1 cellular context compared by ENCODE assay signal in the genomic region with DNA sequence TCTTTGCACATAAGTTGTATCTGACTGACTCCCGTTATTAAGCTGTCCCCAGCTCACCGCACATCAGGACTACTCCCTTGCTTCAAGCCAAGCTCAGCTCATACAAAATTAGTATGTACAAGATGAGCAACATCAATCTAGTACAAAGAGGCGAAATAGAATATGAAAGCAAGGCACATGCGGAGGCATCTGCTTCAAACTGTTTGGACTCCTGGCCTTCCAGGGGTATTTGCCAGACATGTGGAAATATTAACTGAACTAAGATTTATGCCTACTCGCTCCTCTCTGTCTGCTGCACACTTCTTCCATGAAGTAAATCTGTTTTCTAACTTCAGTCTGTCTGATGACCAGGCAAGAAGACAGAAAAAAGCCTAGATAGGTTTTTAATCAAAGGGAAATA.
TF ChIP-seq lines count a peak whose summit lies in the region.

No MANE protein-coding gene starts in this region.

TF ChIP-seq in SK-N-SH, 30 proteins besides CTCF, POLR2A, EP300 and RAD21 (continued from another document):
- TF ChIP-seq, protein P1, sequence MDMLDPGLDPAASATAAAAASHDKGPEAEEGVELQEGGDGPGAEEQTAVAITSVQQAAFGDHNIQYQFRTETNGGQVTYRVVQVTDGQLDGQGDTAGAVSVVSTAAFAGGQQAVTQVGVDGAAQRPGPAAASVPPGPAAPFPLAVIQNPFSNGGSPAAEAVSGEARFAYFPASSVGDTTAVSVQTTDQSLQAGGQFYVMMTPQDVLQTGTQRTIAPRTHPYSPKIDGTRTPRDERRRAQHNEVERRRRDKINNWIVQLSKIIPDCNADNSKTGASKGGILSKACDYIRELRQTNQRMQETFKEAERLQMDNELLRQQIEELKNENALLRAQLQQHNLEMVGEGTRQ (IDR thresholded peaks at IDR 0.05; ENCODE audit: borderline replicate concordance, low read depth, low read length): no peak
- TF ChIP-seq MEF2A (IDR thresholded peaks at IDR 0.05; ENCODE audit: borderline replicate concordance, low read depth): no peak
- no peak for TF ChIP-seq MXI1 (IDR thresholded peaks at IDR 0.05; ENCODE audit: low read depth, low read length)
- TF ChIP-seq TAF1 (IDR thresholded peaks at IDR 0.05; ENCODE audit: borderline replicate concordance, low read depth, low read length): no peak
- TF ChIP-seq, protein P2, sequence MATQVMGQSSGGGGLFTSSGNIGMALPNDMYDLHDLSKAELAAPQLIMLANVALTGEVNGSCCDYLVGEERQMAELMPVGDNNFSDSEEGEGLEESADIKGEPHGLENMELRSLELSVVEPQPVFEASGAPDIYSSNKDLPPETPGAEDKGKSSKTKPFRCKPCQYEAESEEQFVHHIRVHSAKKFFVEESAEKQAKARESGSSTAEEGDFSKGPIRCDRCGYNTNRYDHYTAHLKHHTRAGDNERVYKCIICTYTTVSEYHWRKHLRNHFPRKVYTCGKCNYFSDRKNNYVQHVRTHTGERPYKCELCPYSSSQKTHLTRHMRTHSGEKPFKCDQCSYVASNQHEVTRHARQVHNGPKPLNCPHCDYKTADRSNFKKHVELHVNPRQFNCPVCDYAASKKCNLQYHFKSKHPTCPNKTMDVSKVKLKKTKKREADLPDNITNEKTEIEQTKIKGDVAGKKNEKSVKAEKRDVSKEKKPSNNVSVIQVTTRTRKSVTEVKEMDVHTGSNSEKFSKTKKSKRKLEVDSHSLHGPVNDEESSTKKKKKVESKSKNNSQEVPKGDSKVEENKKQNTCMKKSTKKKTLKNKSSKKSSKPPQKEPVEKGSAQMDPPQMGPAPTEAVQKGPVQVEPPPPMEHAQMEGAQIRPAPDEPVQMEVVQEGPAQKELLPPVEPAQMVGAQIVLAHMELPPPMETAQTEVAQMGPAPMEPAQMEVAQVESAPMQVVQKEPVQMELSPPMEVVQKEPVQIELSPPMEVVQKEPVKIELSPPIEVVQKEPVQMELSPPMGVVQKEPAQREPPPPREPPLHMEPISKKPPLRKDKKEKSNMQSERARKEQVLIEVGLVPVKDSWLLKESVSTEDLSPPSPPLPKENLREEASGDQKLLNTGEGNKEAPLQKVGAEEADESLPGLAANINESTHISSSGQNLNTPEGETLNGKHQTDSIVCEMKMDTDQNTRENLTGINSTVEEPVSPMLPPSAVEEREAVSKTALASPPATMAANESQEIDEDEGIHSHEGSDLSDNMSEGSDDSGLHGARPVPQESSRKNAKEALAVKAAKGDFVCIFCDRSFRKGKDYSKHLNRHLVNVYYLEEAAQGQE (IDR thresholded peaks at IDR 0.05; ENCODE audit: low read depth, low read length): no peak
- TF ChIP-seq RXRA (IDR thresholded peaks at IDR 0.05; ENCODE audit: borderline replicate concordance, low read depth): no peak
- no peak for TF ChIP-seq GATA2 (CRISPR knock-in tag; IDR thresholded peaks at IDR 0.05)
- no peak for TF ChIP-seq JUND (IDR thresholded peaks at IDR 0.05)
- no peak for TF ChIP-seq TEAD4 (IDR thresholded peaks at IDR 0.05; ENCODE audit: borderline replicate concordance, insufficient read depth)
- TF ChIP-seq, protein P3, sequence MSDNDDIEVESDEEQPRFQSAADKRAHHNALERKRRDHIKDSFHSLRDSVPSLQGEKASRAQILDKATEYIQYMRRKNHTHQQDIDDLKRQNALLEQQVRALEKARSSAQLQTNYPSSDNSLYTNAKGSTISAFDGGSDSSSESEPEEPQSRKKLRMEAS (IDR thresholded peaks at IDR 0.05; ENCODE audit: low read depth): no peak
- TF ChIP-seq RFX5 (IDR thresholded peaks at IDR 0.05; ENCODE audit: low read length): no peak
- no peak for TF ChIP-seq GABPA (IDR thresholded peaks at IDR 0.05; ENCODE audit: low read depth)
TF ChIP-seq in SK-N-SH: peak in this region for 0.
